Comparison of ENCODE assay signal across 1 cellular context in the genomic region with DNA sequence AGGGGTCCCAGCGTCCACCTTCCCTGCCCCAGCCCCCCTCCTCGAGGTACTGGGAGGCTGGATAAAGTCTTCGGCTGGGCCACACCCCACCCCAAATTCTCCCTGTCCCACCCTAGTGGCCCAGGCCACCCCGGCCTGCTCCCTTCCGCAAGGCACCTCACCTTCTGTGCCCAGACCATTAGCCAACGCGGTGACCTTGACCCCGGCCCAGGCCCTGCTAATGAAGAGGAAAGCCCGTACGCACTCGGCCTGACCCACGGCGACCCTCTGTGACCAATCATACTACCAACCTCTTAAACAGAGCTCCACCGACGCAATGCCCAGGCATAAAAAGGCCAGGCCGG.
TF ChIP-seq lines count a peak whose summit lies in the region.

No MANE protein-coding gene starts in this region.

TF ChIP-seq in HepG2, 621 proteins besides CTCF, POLR2A, EP300 and RAD21 (continues in another document):
- TF ChIP-seq NFYC (CRISPR knock-in tag; IDR thresholded peaks at IDR 0.05) (no peak), ZBTB7B (CRISPR knock-in tag; IDR thresholded peaks at IDR 0.05) (peak; percentile 60; the same call in 1 of the 2 replicates), PAF1 (CRISPR knock-in tag; IDR thresholded peaks at IDR 0.05) (no peak), ZNF572 (CRISPR knock-in tag; IDR thresholded peaks at IDR 0.05) (no peak), CC2D1A (CRISPR knock-in tag; IDR thresholded peaks at IDR 0.05) (no peak), ZNF101 (CRISPR knock-in tag; IDR thresholded peaks at IDR 0.05; ENCODE audit: borderline replicate concordance, low read depth) (no peak), MAZ (IDR thresholded peaks at IDR 0.05; ENCODE audit: borderline replicate concordance, low read depth, low read length) (no peak), MAZ (CRISPR knock-in tag; IDR thresholded peaks at IDR 0.05; ENCODE audit: low read depth) (no peak), CCDC6 (CRISPR knock-in tag; IDR thresholded peaks at IDR 0.05) (no peak), HNF1B (CRISPR knock-in tag; IDR thresholded peaks at IDR 0.05) (no peak), ZNF17 (CRISPR knock-in tag; IDR thresholded peaks at IDR 0.05) (no peak), WIZ (CRISPR knock-in tag; IDR thresholded peaks at IDR 0.05) (0 out of 2 replicates have a peak, but pooled peaks have one; percentile 32), GRHL1 (CRISPR knock-in tag; conservative IDR thresholded peaks at IDR 0.05) (no peak), ZNF460 (CRISPR knock-in tag; IDR thresholded peaks at IDR 0.05; ENCODE audit: borderline replicate concordance) (no peak), ZNF543 (CRISPR knock-in tag; IDR thresholded peaks at IDR 0.05) (no peak), MAF1 (CRISPR knock-in tag; IDR thresholded peaks at IDR 0.05; ENCODE audit: borderline replicate concordance) (no peak), RXRB (CRISPR knock-in tag; IDR thresholded peaks at IDR 0.05; ENCODE audit: borderline replicate concordance) (0 out of 2 replicates have a peak, but pooled peaks have one; percentile 15), ZNF234 (CRISPR knock-in tag; conservative IDR thresholded peaks at IDR 0.05) (no peak), ZBTB7A (CRISPR knock-in tag; IDR thresholded peaks at IDR 0.05) (0 out of 2 replicates have a peak, but pooled peaks have one; percentile 16), HNRNPLL (IDR thresholded peaks at IDR 0.05; ENCODE audit: low read depth, low read length, poor library complexity, severe bottlenecking) (peak; percentile 21), ZNF777 (CRISPR knock-in tag; IDR thresholded peaks at IDR 0.05) (no peak), YY1 (IDR thresholded peaks at IDR 0.05; ENCODE audit: insufficient read depth, insufficient replicate concordance, low read depth, low read length) (no peak), ZFP62 (CRISPR knock-in tag; IDR thresholded peaks at IDR 0.05) (no peak), CREBL2 (CRISPR knock-in tag; IDR thresholded peaks at IDR 0.05; ENCODE audit: borderline replicate concordance) (no peak), ZHX2 (IDR thresholded peaks at IDR 0.05; ENCODE audit: low read depth) (no peak), ZHX2 (CRISPR knock-in tag; IDR thresholded peaks at IDR 0.05; ENCODE audit: borderline replicate concordance) (no peak), HBP1 (CRISPR knock-in tag; IDR thresholded peaks at IDR 0.05; ENCODE audit: low read depth) (no peak), RFXANK (CRISPR knock-in tag; IDR thresholded peaks at IDR 0.05) (no peak), PLRG1 (conservative IDR thresholded peaks at IDR 0.05) (no peak), EEA1 (CRISPR knock-in tag; IDR thresholded peaks at IDR 0.05; ENCODE audit: borderline replicate concordance) (no peak; the same call in 1 of the 2 replicates), ZFP90 (CRISPR knock-in tag; IDR thresholded peaks at IDR 0.05; ENCODE audit: borderline replicate concordance) (no peak), SRY (CRISPR knock-in tag; IDR thresholded peaks at IDR 0.05) (no peak), ZFP1 (CRISPR knock-in tag; IDR thresholded peaks at IDR 0.05) (no peak), KMT2B (CRISPR knock-in tag; IDR thresholded peaks at IDR 0.05) (no peak), ZNF570 (CRISPR knock-in tag; IDR thresholded peaks at IDR 0.05; ENCODE audit: borderline replicate concordance) (no peak)
- TF ChIP-seq, protein P1, sequence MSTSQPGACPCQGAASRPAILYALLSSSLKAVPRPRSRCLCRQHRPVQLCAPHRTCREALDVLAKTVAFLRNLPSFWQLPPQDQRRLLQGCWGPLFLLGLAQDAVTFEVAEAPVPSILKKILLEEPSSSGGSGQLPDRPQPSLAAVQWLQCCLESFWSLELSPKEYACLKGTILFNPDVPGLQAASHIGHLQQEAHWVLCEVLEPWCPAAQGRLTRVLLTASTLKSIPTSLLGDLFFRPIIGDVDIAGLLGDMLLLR (CRISPR knock-in tag; IDR thresholded peaks at IDR 0.05), result no peak
- TF ChIP-seq, protein P2, sequence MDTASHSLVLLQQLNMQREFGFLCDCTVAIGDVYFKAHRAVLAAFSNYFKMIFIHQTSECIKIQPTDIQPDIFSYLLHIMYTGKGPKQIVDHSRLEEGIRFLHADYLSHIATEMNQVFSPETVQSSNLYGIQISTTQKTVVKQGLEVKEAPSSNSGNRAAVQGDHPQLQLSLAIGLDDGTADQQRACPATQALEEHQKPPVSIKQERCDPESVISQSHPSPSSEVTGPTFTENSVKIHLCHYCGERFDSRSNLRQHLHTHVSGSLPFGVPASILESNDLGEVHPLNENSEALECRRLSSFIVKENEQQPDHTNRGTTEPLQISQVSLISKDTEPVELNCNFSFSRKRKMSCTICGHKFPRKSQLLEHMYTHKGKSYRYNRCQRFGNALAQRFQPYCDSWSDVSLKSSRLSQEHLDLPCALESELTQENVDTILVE (CRISPR knock-in tag; IDR thresholded peaks at IDR 0.05), result no peak
- TF ChIP-seq, protein P3, sequence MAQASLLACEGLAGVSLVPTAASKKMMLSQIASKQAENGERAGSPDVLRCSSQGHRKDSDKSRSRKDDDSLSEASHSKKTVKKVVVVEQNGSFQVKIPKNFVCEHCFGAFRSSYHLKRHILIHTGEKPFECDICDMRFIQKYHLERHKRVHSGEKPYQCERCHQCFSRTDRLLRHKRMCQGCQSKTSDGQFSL (CRISPR knock-in tag; IDR thresholded peaks at IDR 0.05), result no peak
- TF ChIP-seq, protein P4, sequence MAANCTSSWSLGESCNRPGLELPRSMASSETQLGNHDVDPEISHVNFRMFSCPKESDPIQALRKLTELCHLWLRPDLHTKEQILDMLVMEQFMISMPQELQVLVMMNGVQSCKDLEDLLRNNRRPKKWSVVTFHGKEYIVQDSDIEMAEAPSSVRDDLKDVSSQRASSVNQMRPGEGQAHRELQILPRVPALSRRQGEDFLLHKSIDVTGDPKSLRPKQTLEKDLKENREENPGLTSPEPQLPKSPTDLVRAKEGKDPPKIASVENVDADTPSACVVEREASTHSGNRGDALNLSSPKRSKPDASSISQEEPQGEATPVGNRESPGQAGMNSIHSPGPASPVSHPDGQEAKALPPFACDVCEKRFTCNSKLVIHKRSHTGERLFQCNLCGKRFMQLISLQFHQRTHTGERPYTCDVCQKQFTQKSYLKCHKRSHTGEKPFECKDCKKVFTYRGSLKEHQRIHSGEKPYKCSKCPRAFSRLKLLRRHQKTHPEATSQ (CRISPR knock-in tag; IDR thresholded peaks at IDR 0.05; ENCODE audit: borderline replicate concordance), result no peak
- TF ChIP-seq, protein P5, sequence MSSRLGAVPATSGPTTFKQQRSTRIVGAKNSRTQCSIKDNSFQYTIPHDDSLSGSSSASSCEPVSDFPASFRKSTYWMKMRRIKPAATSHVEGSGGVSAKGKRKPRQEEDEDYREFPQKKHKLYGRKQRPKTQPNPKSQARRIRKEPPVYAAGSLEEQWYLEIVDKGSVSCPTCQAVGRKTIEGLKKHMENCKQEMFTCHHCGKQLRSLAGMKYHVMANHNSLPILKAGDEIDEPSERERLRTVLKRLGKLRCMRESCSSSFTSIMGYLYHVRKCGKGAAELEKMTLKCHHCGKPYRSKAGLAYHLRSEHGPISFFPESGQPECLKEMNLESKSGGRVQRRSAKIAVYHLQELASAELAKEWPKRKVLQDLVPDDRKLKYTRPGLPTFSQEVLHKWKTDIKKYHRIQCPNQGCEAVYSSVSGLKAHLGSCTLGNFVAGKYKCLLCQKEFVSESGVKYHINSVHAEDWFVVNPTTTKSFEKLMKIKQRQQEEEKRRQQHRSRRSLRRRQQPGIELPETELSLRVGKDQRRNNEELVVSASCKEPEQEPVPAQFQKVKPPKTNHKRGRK (CRISPR knock-in tag; IDR thresholded peaks at IDR 0.05), result no peak
